In the genomic region with DNA sequence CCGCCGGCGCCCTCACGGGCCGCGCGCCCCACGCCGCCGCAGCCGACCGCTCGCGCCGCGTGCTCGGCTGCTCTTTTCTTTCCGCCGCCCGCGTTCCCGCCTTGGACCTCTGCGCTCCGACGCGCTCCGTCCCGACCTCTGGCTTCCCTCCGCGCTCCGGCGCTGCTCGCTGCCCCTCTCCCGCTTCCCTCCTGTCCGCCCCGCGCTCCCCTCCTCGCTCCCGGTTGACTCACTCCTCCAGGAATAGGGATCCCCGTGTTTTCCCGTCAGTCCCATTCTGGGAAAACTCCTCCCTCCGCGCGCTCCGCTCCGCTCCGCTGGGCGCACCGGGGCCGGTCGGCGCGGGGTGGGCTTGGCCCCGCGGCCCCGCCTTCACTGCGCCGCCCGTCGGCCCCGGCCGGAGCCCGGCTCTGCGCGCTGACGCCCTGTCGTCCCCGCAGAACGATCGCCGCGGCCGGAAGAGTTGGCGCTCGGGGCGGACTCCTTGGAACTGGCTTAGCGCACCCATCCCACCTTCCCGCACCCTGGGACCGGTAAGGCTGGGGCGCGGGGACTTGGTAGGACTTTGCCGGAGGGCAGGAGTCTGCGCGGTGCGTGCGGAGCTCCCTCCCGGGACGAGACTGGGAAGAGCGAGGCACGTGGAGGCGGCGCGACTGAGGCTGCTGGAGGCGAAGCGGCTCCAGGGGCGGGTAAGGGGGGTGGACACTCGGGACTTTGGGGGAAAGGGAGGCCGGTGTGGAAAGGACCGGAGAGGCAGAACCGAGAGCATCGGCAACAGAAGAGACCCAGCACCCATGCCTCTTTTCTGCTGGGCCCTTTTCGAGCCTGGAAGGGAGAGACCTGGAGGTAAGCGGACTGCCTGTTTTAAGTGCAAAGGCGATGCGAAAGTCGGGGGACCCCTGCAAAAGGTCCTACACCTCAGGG, we compare ENCODE assay signal across 8 cellular contexts. TPM values are rescaled to one million over a fixed set of nuclear protein-coding genes. Genes with fewer than 3 reads are reported as not detected.
A peak's percentile ranks its signal among the peaks of the same experiment; 100 is the strongest.
DNase-seq lines count a peak whose midpoint lies in the region; ATAC-seq and TF ChIP-seq lines count a peak whose summit lies in the region.

No MANE protein-coding gene starts in this region.

- no peaks in the 10 kb centered on the region for H3K9me3 Mint-ChIP-seq in activated naive CD8-positive, alpha-beta T cell treated with anti-CD3 and anti-CD28 coated beads, Interleukin-2, amount 10 ng/mL, durations not matched to agents 7 days and 5 days

- DNase-seq in activated T-cell treated with anti-CD3 and anti-CD28 coated beads for 48 hours (ENCODE audit: low read depth) (peak; percentile 20), NCI-H2029 (lab: John Stamatoyannopoulos, UW) (peak; percentile 50), heart right ventricle (peak; percentile 48 to 67)
- no peak for DNase-seq in activated T-cell treated with anti-CD3 and anti-CD28 coated beads, Interleukin-2, amount 50 U/mL, for 1 hour
- peak; percentile 41 for DNase-seq in activated naive CD8-positive, alpha-beta T cell treated with anti-CD3 and anti-CD28 coated beads, Interleukin-2, amount 10 ng/mL, durations not matched to agents 7 days and 5 days

- peak overlapping the region; percentile 27 for H3K4me3 Mint-ChIP-seq in activated naive CD8-positive, alpha-beta T cell treated with anti-CD3 and anti-CD28 coated beads, Interleukin-2, amount 10 ng/mL, durations not matched to agents 7 days and 5 days

- no peaks in the 10 kb centered on the region for H3K9me3 ChIP-seq in heart right ventricle

- WGBS in heart right ventricle, 2 donors = 2% methylated on average over 102 to 105 of the region's 106 CpGs

- H3K4me1 ChIP-seq in heart right ventricle (peaks cover 3 to 56% (median 26%) of the 10 kb centered on the region in 9 donors), rectal smooth muscle tissue (ENCODE audit: control insufficient read depth, insufficient read depth, low read length) (peaks cover 8% of the 10 kb centered on the region)

- H3K27ac ChIP-seq in heart right ventricle (peak overlapping the region; percentile 78 to 94 (median 88)), rectal smooth muscle tissue (ENCODE audit: low read depth, low read length) (peak overlapping the region; percentile 51)

- peaks cover 67% of the 10 kb centered on the region for H3K27me3 Mint-ChIP-seq in activated naive CD8-positive, alpha-beta T cell treated with anti-CD3 and anti-CD28 coated beads, Interleukin-2, amount 10 ng/mL, durations not matched to agents 7 days and 5 days

- ATAC-seq in activated naive CD8-positive, alpha-beta T cell treated with anti-CD3 and anti-CD28 coated beads, Interleukin-2, amount 10 ng/mL, durations not matched to agents 7 days and 5 days (ENCODE audit: low read depth) = peak; percentile 41
- peak; percentile 32 to 75 (median 40) for ATAC-seq in heart right ventricle
- ATAC-seq in GM19467 (IDR thresholded peaks at IDR 0.05; ENCODE audit: unreplicated experiment) = no peak
- ATAC-seq in HG03045 (IDR thresholded peaks at IDR 0.05; ENCODE audit: unreplicated experiment) = no peak

- no peak overlapping the region for H3K27ac Mint-ChIP-seq in activated naive CD8-positive, alpha-beta T cell treated with anti-CD3 and anti-CD28 coated beads, Interleukin-2, amount 10 ng/mL, durations not matched to agents 7 days and 5 days

- POLR2A ChIA-PET in activated naive CD8-positive, alpha-beta T cell treated with anti-CD3 and anti-CD28 coated beads, Interleukin-2, amount 10 ng/mL, durations not matched to agents 7 days and 5 days (lab: Charles Lee) = no interaction called here

- peak in 1 of 9 donors; percentile 12 for TF ChIP-seq CTCF in heart right ventricle (IDR thresholded peaks at IDR 0.05)

- H3K27me3 ChIP-seq in heart right ventricle = peaks cover 0 to 60% (median 0%) of the 10 kb centered on the region in 7 donors
- H3K27me3 ChIP-seq in rectal smooth muscle tissue (ENCODE audit: control insufficient read depth, insufficient read depth, low read length) = no peaks in the 10 kb centered on the region

- no peaks in the 10 kb centered on the region for H3K36me3 Mint-ChIP-seq in activated naive CD8-positive, alpha-beta T cell treated with anti-CD3 and anti-CD28 coated beads, Interleukin-2, amount 10 ng/mL, durations not matched to agents 7 days and 5 days

- H3K9ac ChIP-seq in rectal smooth muscle tissue (ENCODE audit: low read length) = no peak overlapping the region

- intact Hi-C loops in heart right ventricle (cut with DNase I) = loop anchor here in 8 of 10 donors (2.0 to 10.0 kb wide), 4 partner anchors 69 to 163 kb away; partner anchors contain the start of gene TULP3 (in 1 of the 8)

- H3K4me1 Mint-ChIP-seq in activated naive CD8-positive, alpha-beta T cell treated with anti-CD3 and anti-CD28 coated beads, Interleukin-2, amount 10 ng/mL, durations not matched to agents 7 days and 5 days = peaks cover 11% of the 10 kb centered on the region

- H3K4me3 ChIP-seq in heart right ventricle (peak overlapping the region; percentile 35 to 74 (median 64)), rectal smooth muscle tissue (ENCODE audit: low read length) (peak overlapping the region; percentile 71)

- H3K36me3 ChIP-seq in heart right ventricle (no peaks in the 10 kb centered on the region), rectal smooth muscle tissue (ENCODE audit: control insufficient read depth, insufficient read depth, low read length) (no peaks in the 10 kb centered on the region)

RNA-seq across cellular contexts. Expression of gene TEAD4, which starts 0.6 kb away (rescaled TPM):
- total RNA-seq in activated naive CD8-positive, alpha-beta T cell treated with anti-CD3 and anti-CD28 coated beads, Interleukin-2, amount 10 ng/mL, durations not matched to agents 7 days and 5 days = not detected
- total RNA-seq in heart right ventricle = 10 to 100 TPM in 6 of 10 donors, 1 to 10 TPM in 4; 4.7 to 37.5 (median 11.4) TPM
- polyA plus RNA-seq in heart right ventricle = 10 to 100 TPM in 1 of 2 donors, 1 to 10 TPM in 1; 7.6 to 45.6 TPM

Comparison
In these comparisons a context has a peak if more than half of its experiments do, and no peak if none do; other contexts are left out.
1. ATAC-seq: peak in activated naive CD8-positive, alpha-beta T cell treated with anti-CD3 and anti-CD28 coated beads, Interleukin-2, amount 10 ng/mL, durations not matched to agents 7 days and 5 days (single experiment) and heart right ventricle (8 of 8); none in GM19467 (single experiment) and HG03045 (single experiment).
2. RNA of gene TEAD4, which starts 0.6 kb away (total RNA-seq): 4.7 to 37.5 TPM in heart right ventricle; not detected in activated naive CD8-positive, alpha-beta T cell treated with anti-CD3 and anti-CD28 coated beads, Interleukin-2, amount 10 ng/mL, durations not matched to agents 7 days and 5 days; every median in the first group is over 4 times any median in the second.